8 cellular contexts compared by ENCODE assay signal in genomic region chr13:48302920-48303330, GRCh38. TPM values are rescaled to one million over a fixed set of nuclear protein-coding genes. Genes with fewer than 3 reads are reported as not detected.
DNase-seq lines count a peak whose midpoint lies in the region; ATAC-seq and TF ChIP-seq lines count a peak whose summit lies in the region.

No MANE protein-coding gene starts in this region.

- H3K4me3 Mint-ChIP-seq in CD14-positive monocyte: peak overlapping the region; percentile 95 to 98

- TF ChIP-seq POLR2A in suprapubic skin (IDR thresholded peaks at IDR 0.05): no peak

- peak overlapping the region; percentile 87 for H3K4me3 ChIP-seq in suprapubic skin

- 4% methylated on average over 8 of the region's 8 CpGs for WGBS in suprapubic skin

- H3K4me1 Mint-ChIP-seq in CD14-positive monocyte: peaks cover 27% of the 10 kb centered on the region

- peaks cover 13 to 17% of the 10 kb centered on the region in 2 donors for H3K36me3 Mint-ChIP-seq in CD14-positive monocyte

- no peaks in the 10 kb centered on the region for H3K27me3 ChIP-seq in suprapubic skin

- peaks cover 20% of the 10 kb centered on the region for H3K4me1 ChIP-seq in suprapubic skin

- DNase-seq in CD14-positive monocyte (ENCODE audit: low spot score) (no peak), left colon (no peak), suprapubic skin (ENCODE audit: low spot score in 2 of 2) (no peak), NCI-H1930 (lab: John Stamatoyannopoulos, UW) (no peak), mucosa of gallbladder (ENCODE audit: low spot score) (no peak)

- no peaks in the 10 kb centered on the region for H3K9me3 Mint-ChIP-seq in CD14-positive monocyte

- peak; percentile 6 for ATAC-seq in HG02981 (IDR thresholded peaks at IDR 0.05; ENCODE audit: unreplicated experiment)
- ATAC-seq in left colon: peak; percentile 27
- ATAC-seq in HG03521 (IDR thresholded peaks at IDR 0.05; ENCODE audit: unreplicated experiment): no peak

- TF ChIP-seq EP300 in suprapubic skin (IDR thresholded peaks at IDR 0.05): no peak

- H3K36me3 ChIP-seq in suprapubic skin: peaks cover under 1% of the 10 kb centered on the region

- H3K27ac Mint-ChIP-seq in CD14-positive monocyte: peak overlapping the region; percentile 97 to 99 (median 99)

- no peak for TF ChIP-seq CTCF in CD14-positive monocyte (IDR thresholded peaks at IDR 0.05)
- no peak for TF ChIP-seq CTCF in suprapubic skin (IDR thresholded peaks at IDR 0.05)

- H3K27me3 Mint-ChIP-seq in CD14-positive monocyte (ENCODE audit: low read depth in 3 of 3): peaks cover 0 to 2% (median 0%) of the 10 kb centered on the region in 3 donors

- intact Hi-C loops in CD14-positive monocyte (cut with micrococcal nuclease) (loop anchor here in 1 of 2 donors (5.0 kb wide), 1 partner anchor 71 kb away; the partner anchor contains the start of gene ITM2B), left colon (cut with DNase I, micrococcal nuclease) (loop anchor here in 1 of 2 donors (10.0 kb wide), 1 partner anchor 178 kb away; no protein-coding TSS in a partner anchor)

- H3K9me3 ChIP-seq in suprapubic skin: no peaks in the 10 kb centered on the region

- H3K27ac ChIP-seq in angular gyrus (ENCODE audit: low read depth, low read length) (peak overlapping the region; percentile 97), suprapubic skin (peak overlapping the region; percentile 97)

RNA-seq across cellular contexts. Expression of gene RB1, which starts 0.6 kb away (rescaled TPM):
- 10 to 100 TPM; 29.9 to 38.8 TPM for polyA plus RNA-seq in CD14-positive monocyte
- total RNA-seq in left colon (10 to 100 TPM; 23.0 to 26.3 TPM), suprapubic skin (10 to 100 TPM; 18.0 to 31.5 (median 20.7) TPM), mucosa of gallbladder (37.8 TPM)
